In the genomic region with DNA sequence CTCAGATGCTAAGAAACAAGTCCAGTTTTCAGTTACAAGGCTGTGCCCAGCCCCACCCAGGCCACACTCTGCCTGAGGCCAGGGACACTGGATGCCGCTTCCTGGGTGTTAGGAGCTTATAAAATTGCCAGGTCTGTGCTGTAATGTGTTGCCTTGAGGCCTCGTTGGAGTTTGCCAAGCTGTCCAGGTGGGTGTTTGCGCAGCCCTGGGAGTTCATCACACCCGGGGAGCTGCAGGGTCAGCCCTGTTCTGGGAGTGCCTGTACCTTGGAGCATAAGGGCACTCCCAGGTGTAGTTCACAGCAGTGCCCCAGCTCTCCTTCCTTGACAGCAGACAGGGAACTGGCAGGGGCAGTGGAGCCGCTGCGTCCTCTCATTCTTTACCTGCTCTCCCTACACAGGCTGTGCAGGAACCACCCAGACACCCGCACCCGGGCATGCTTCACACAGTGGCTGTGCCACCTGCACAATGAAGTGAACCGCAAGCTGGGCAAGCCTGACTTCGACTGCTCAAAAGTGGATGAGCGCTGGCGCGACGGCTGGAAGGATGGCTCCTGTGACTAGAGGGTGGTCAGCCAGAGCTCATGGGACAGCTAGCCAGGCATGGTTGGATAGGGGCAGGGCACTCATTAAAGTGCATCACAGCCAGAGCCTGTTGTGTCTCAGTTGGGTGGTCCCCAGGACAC, we compare ENCODE assay signal across 13 cellular contexts. TPM values are rescaled to one million over a fixed set of nuclear protein-coding genes. Genes with fewer than 3 reads are reported as not detected.
A peak's percentile ranks its signal among the peaks of the same experiment; 100 is the strongest.
DNase-seq lines count a peak whose midpoint lies in the region; ATAC-seq and TF ChIP-seq lines count a peak whose summit lies in the region.
"Had no signal": no experiment of that assay in that cellular context is flagged by ENCODE, and none has a peak within 500 bp of the region (broad histone marks: within the 10 kb centered on the region; RNA-seq: fewer than 3 reads in every experiment).

No MANE protein-coding gene starts in this region.

- H3K27ac ChIP-seq in OCI-LY1 (ENCODE audit: low read depth, low read length, poor library complexity, severe bottlenecking), result no peak overlapping the region
- no peak overlapping the region for H3K27ac ChIP-seq in parathyroid adenoma

- H3K79me2 ChIP-seq in OCI-LY1 (ENCODE audit: insufficient read depth, low read length) (no peaks in the 10 kb centered on the region), parathyroid adenoma (no peaks in the 10 kb centered on the region)

- H3K9me2 ChIP-seq in OCI-LY1 (ENCODE audit: low read depth, low read length), result no peaks in the 10 kb centered on the region

- H3K9ac ChIP-seq in OCI-LY1 (ENCODE audit: low read length) (no peak overlapping the region), parathyroid adenoma (no peak overlapping the region)

- H3K9me3 Mint-ChIP-seq in endothelial cell (ENCODE audit: unreplicated experiment), result no peaks in the 10 kb centered on the region

- H3K4me3 ChIP-seq in GM12864 (ENCODE audit: low read depth, low read length) (peak overlapping the region; percentile 66), OCI-LY1 (ENCODE audit: low read depth, low read length, poor library complexity, severe bottlenecking) (peak overlapping the region; percentile 66), parathyroid adenoma (ENCODE audit: low read depth, low read length) (peak overlapping the region; percentile 71)

- peaks cover 5% of the 10 kb centered on the region for H3K36me3 Mint-ChIP-seq in endothelial cell (ENCODE audit: low read depth, unreplicated experiment)

- H3K27me3 ChIP-seq in OCI-LY1 (ENCODE audit: insufficient read depth, low read length) (peaks cover 6% of the 10 kb centered on the region; the same call in 1 of the 2 replicates), parathyroid adenoma (ENCODE audit: control insufficient read depth, insufficient read depth, low read length) (no peaks in the 10 kb centered on the region)

- H3K4me2 ChIP-seq in OCI-LY1 (ENCODE audit: low read length), result peak overlapping the region; percentile 87
- no peak overlapping the region for H3K4me2 ChIP-seq in parathyroid adenoma (ENCODE audit: low read length)

- H3K27me3 Mint-ChIP-seq in endothelial cell (ENCODE audit: unreplicated experiment), result peaks cover 38% of the 10 kb centered on the region

- ATAC-seq in GM21423 (IDR thresholded peaks at IDR 0.05; ENCODE audit: unreplicated experiment) (no peak), sciatic nerve (no peak)

- no peaks in the 10 kb centered on the region; the same call in 1 of the 2 replicates for H3F3A ChIP-seq in OCI-LY1 (ENCODE audit: insufficient read depth, low read length)

- H2AFZ ChIP-seq in OCI-LY1 (ENCODE audit: low read length) (no peak overlapping the region), parathyroid adenoma (no peak overlapping the region)

- DNase-seq in GM12864 (ENCODE audit: low read depth) (no peak), endothelial cell (ENCODE audit: low spot score) (no peak), sciatic nerve (ENCODE audit: low spot score) (no peak)
- DNase-seq in activated CD4-positive, CD25-positive, alpha-beta regulatory T cell treated with anti-CD3 and anti-CD28 coated beads, Interleukin-2, amount 50 U/mL, for 72 hours, result no peak
- DNase-seq: activated CD4-positive, alpha-beta T cell treated with anti-CD3 and anti-CD28 coated beads, Interleukin-2, amount 50 U/mL, for 4 hours; H7 had no signal

- H3K4me3 Mint-ChIP-seq in endothelial cell (ENCODE audit: unreplicated experiment), result peak overlapping the region; percentile 89

- intact Hi-C loops in sciatic nerve (cut with DNase I), result no loop called here

- TF ChIP-seq CTCF in GM12864 (IDR thresholded peaks at IDR 0.05; ENCODE audit: low read depth, low read length, missing control alignments), result no peak
- TF ChIP-seq CTCF in OCI-LY1 (IDR thresholded peaks at IDR 0.05; ENCODE audit: low read length), result no peak
- TF ChIP-seq CTCF in endothelial cell (IDR thresholded peaks at IDR 0.05; ENCODE audit: unreplicated experiment), result no peak
- TF ChIP-seq CTCF in parathyroid adenoma (IDR thresholded peaks at IDR 0.05), result no peak

- H3K36me3 ChIP-seq in OCI-LY1 (ENCODE audit: insufficient read depth, low read length) (peaks cover 13% of the 10 kb centered on the region), parathyroid adenoma (ENCODE audit: control insufficient read depth, insufficient read depth, low read length) (no peaks in the 10 kb centered on the region)

- H4K20me1 ChIP-seq in OCI-LY1 (ENCODE audit: insufficient read depth, low read length), result no peaks in the 10 kb centered on the region

- H3K4me1 Mint-ChIP-seq in endothelial cell (ENCODE audit: unreplicated experiment), result peaks cover 14% of the 10 kb centered on the region

- peaks cover 23% of the 10 kb centered on the region for H3K4me1 ChIP-seq in OCI-LY1 (ENCODE audit: insufficient read depth, low read length, severe bottlenecking)
- H3K4me1 ChIP-seq in parathyroid adenoma, result peaks cover 7% of the 10 kb centered on the region

- no peaks in the 10 kb centered on the region for H3K9me3 ChIP-seq in OCI-LY1 (ENCODE audit: low read length)
- H3K9me3 ChIP-seq in parathyroid adenoma (ENCODE audit: control insufficient read depth, low read length), result no peaks in the 10 kb centered on the region

- no peak overlapping the region for H3K27ac Mint-ChIP-seq in endothelial cell (ENCODE audit: unreplicated experiment)

RNA-seq across cellular contexts. Expression of a gene that starts 1.6 kb away (rescaled TPM):
- 30.0 TPM for total RNA-seq in endothelial cell (ENCODE audit: unreplicated experiment)
- total RNA-seq in sciatic nerve, result 15.5 TPM

RNA-seq across cellular contexts. Expression of a gene that starts 4.2 kb away (rescaled TPM):
- total RNA-seq in endothelial cell (ENCODE audit: unreplicated experiment) (0.82 TPM), sciatic nerve (0.76 TPM)

RNA-seq across cellular contexts. Expression of a gene that starts 4.3 kb away (rescaled TPM):
- total RNA-seq in endothelial cell (ENCODE audit: unreplicated experiment), result 0.23 TPM
- not detected for total RNA-seq in sciatic nerve
- total RNA-seq: H7, HT1080, urinary bladder had no signal

RNA-seq across cellular contexts. Expression of a gene that starts 13.8 kb away (rescaled TPM):
- total RNA-seq in endothelial cell (ENCODE audit: unreplicated experiment) (25.0 TPM), sciatic nerve (21.8 TPM)

RNA-seq across cellular contexts. Expression of a gene that starts 19.0 kb away (rescaled TPM):
- total RNA-seq in endothelial cell (ENCODE audit: unreplicated experiment) (not detected), sciatic nerve (not detected)
- total RNA-seq: dermis microvascular lymphatic vessel endothelial cell, H7, HT1080, kidney epithelial cell, urinary bladder had no signal
